10 cellular contexts compared by ENCODE assay signal in genomic region chr13:94657167-94657566, GRCh38. TPM values are rescaled to one million over a fixed set of nuclear protein-coding genes. Genes with fewer than 3 reads are reported as not detected.
DNase-seq lines count a peak whose midpoint lies in the region; ATAC-seq, FAIRE-seq and TF ChIP-seq lines count a peak whose summit lies in the region.
"Had no signal": no experiment of that assay in that cellular context is flagged by ENCODE, and none has a peak within 500 bp of the region (broad histone marks: within the 10 kb centered on the region; RNA-seq: fewer than 3 reads in every experiment).

No MANE protein-coding gene starts in this region.

- peak overlapping the region; percentile 3 for H2AFZ ChIP-seq in astrocyte (ENCODE audit: low read depth, low read length)

- no peak overlapping the region for H3K9ac ChIP-seq in astrocyte (ENCODE audit: low read length)

- H3K4me1 Mint-ChIP-seq in astrocyte (ENCODE audit: low read depth, unreplicated experiment) = peaks cover 14% of the 10 kb centered on the region

- H3K27ac Mint-ChIP-seq in astrocyte (ENCODE audit: unreplicated experiment) = peak overlapping the region; percentile 70

- intact Hi-C loops in posterior cingulate gyrus (cut with DNase I) (no loop called here), psoas muscle (cut with DNase I) (no loop called here)

- H3K27me3 ChIP-seq in astrocyte (ENCODE audit: insufficient read depth, low read length) (peaks cover 7% of the 10 kb centered on the region), psoas muscle (ENCODE audit: insufficient read depth in 3 of 3, low read length in 2 of 3) (peaks cover 0 to under 1% (median 0%) of the 10 kb centered on the region in 3 donors)

- H3K9me3 Mint-ChIP-seq in astrocyte (ENCODE audit: unreplicated experiment) = no peaks in the 10 kb centered on the region

- peak overlapping the region; percentile 63 for H3K4me2 ChIP-seq in astrocyte (ENCODE audit: low read length)

- H3K27me3 Mint-ChIP-seq in astrocyte (ENCODE audit: low read depth, unreplicated experiment) = no peaks in the 10 kb centered on the region

- ATAC-seq in GM18498 (IDR thresholded peaks at IDR 0.05; ENCODE audit: unreplicated experiment) = peak; percentile 33
- peak; percentile 29 for ATAC-seq in GM19463 (IDR thresholded peaks at IDR 0.05; ENCODE audit: unreplicated experiment)
- ATAC-seq in HG03103 (IDR thresholded peaks at IDR 0.05; ENCODE audit: low read depth, unreplicated experiment) = peak; percentile 11
- no peak for ATAC-seq in GM21825 (IDR thresholded peaks at IDR 0.05; ENCODE audit: unreplicated experiment)
- ATAC-seq in psoas muscle = no peak

- H3K36me3 Mint-ChIP-seq in astrocyte (ENCODE audit: low read depth, unreplicated experiment) = no peaks in the 10 kb centered on the region

- H3K27ac ChIP-seq in astrocyte (ENCODE audit: low read depth, low read length) (peak overlapping the region; percentile 44), psoas muscle (no peak overlapping the region)

- 87 to 91% (median 88%) methylated on average over 4 of the region's 4 CpGs for WGBS in psoas muscle, 3 donors

- TF ChIP-seq CTCF in astrocyte (IDR thresholded peaks at IDR 0.05; ENCODE audit: insufficient read depth, low read depth, low read length) (no peak), psoas muscle (IDR thresholded peaks at IDR 0.05) (no peak)

- no peaks in the 10 kb centered on the region for H3K36me3 ChIP-seq in astrocyte (ENCODE audit: insufficient read depth, low read length)
- H3K36me3 ChIP-seq in psoas muscle (ENCODE audit: insufficient read depth in 1 of 2, low read depth in 1 of 2) = no peaks in the 10 kb centered on the region

- H3K4me3 ChIP-seq in astrocyte (ENCODE audit: insufficient read depth, low read depth, low read length) = no peak overlapping the region
- no peak overlapping the region for H3K4me3 ChIP-seq in psoas muscle

- no peak overlapping the region for H3K4me3 Mint-ChIP-seq in astrocyte (ENCODE audit: unreplicated experiment)

- H4K20me1 ChIP-seq in astrocyte (ENCODE audit: insufficient read depth, low read length) = no peaks in the 10 kb centered on the region

- H3K4me1 ChIP-seq in astrocyte (ENCODE audit: insufficient read depth, low read length) (peaks cover 6% of the 10 kb centered on the region), psoas muscle (no peaks in the 10 kb centered on the region)

- H3K79me2 ChIP-seq in astrocyte (ENCODE audit: insufficient read depth, low read length) = no peaks in the 10 kb centered on the region

- FAIRE-seq in astrocyte (lab: Jason Lieb, UNC) = no peak
- FAIRE-seq: H1 had no signal

- H3K9me3 ChIP-seq in astrocyte (ENCODE audit: insufficient read depth, low read depth, low read length) = no peaks in the 10 kb centered on the region
- no peaks in the 10 kb centered on the region for H3K9me3 ChIP-seq in psoas muscle

- peak; percentile 33 for DNase-seq in astrocyte (ENCODE audit: low read depth)
- DNase-seq in posterior cingulate gyrus = no peak
- DNase-seq in GDM1 (lab: John Stamatoyannopoulos, UW) = no peak
- DNase-seq in psoas muscle = no peak
- DNase-seq: NCI-H146 had no signal

RNA-seq across cellular contexts. Expression of gene SOX21, which starts 55.2 kb away (rescaled TPM):
- 0.36 and 0.77 TPM in 2 replicates for total RNA-seq in astrocyte
- not detected for total RNA-seq in psoas muscle
- not detected for polyA plus RNA-seq in psoas muscle

RNA-seq across cellular contexts. Expression of gene GPR180, which starts 55.5 kb away (rescaled TPM):
- total RNA-seq in astrocyte = 10.0 and 10.5 TPM in 2 replicates
- 1 to 10 TPM; 3.6 to 4.2 (median 4.2) TPM for total RNA-seq in psoas muscle
- polyA plus RNA-seq in psoas muscle = 1 to 10 TPM; 1.6 to 4.0 (median 3.4) TPM

Comparison
In these comparisons a context has a peak if more than half of its experiments do, and no peak if none do; other contexts are left out.
1. ATAC-seq: peak in GM18498 (single experiment), GM19463 (single experiment) and HG03103 (single experiment); none in GM21825 (single experiment) and psoas muscle (0 of 4).